8 cellular contexts compared by ENCODE assay signal in the genomic region with DNA sequence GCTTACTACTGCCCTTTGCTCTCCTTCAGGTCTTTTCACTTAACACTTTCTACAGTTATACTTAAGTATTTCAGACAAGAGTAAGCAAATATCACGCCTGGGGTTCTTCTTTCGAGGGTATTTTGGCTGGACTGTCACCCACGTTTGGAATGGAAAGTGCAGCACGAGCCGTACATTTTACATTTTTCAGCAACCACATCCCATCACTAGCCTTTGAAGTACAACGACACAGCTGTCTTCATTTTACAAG. TPM values are rescaled to one million over a fixed set of nuclear protein-coding genes. Genes with fewer than 3 reads are reported as not detected.
DNase-seq lines count a peak whose midpoint lies in the region; ATAC-seq and TF ChIP-seq lines count a peak whose summit lies in the region.

No MANE protein-coding gene starts in this region.

- CTCF ChIA-PET in HEK293T (lab: Yijun Ruan, JAX), result no interaction called here
- CTCF ChIA-PET in activated B cell treated with CpG ODN at 0.5 μM for 24 hours (lab: Charles Lee), result interaction anchor here (1.2 to 1.3 kb wide), 2 partner anchors 64 to 97 kb away, joined by 3 read pairs; no protein-coding TSS in a partner anchor

- peak overlapping the region; percentile 96 for H3K4me3 Mint-ChIP-seq in activated B cell treated with CpG ODN at 0.5 μM for 24 hours

- WGBS in hepatocyte (ENCODE audit: low lambda C conversion rate, missing lambda C conversion rate), result 0% methylated on average over 6 of the region's 6 CpGs
- 0 to 1% (median 0%) methylated on average over 6 of the region's 6 CpGs for WGBS in spleen, 5 donors

- H3K4me2 ChIP-seq in hepatocyte, result peak overlapping the region; percentile 69

- H3K36me3 ChIP-seq in hepatocyte (replicated peaks; ENCODE audit: insufficient read depth, low read depth) (no peaks in the 10 kb centered on the region), spleen (peaks cover 0 to 20% (median 0%) of the 10 kb centered on the region in 6 donors)

- ATAC-seq in activated B cell treated with CpG ODN at 0.5 μM for 24 hours (ENCODE audit: low read depth) (no peak), HG03432 (IDR thresholded peaks at IDR 0.05; ENCODE audit: unreplicated experiment) (no peak)

- H3K4me3 ChIP-seq in hepatocyte (peak overlapping the region; percentile 35), spleen (peak overlapping the region; percentile 62 to 88 (median 78))

- peaks cover 21% of the 10 kb centered on the region for H3K4me1 ChIP-seq in hepatocyte (ENCODE audit: insufficient read depth)
- H3K4me1 ChIP-seq in spleen, result peaks cover 12 to 52% (median 27%) of the 10 kb centered on the region in 6 donors

- H3K27me3 Mint-ChIP-seq in activated B cell treated with CpG ODN at 0.5 μM for 24 hours, result no peaks in the 10 kb centered on the region

- H3K79me2 ChIP-seq in hepatocyte, result peaks cover 40% of the 10 kb centered on the region

- H4K20me1 ChIP-seq in hepatocyte (ENCODE audit: insufficient read depth, poor library complexity, severe bottlenecking), result no peaks in the 10 kb centered on the region

- H3K36me3 Mint-ChIP-seq in activated B cell treated with CpG ODN at 0.5 μM for 24 hours (ENCODE audit: low read depth), result peaks cover 15% of the 10 kb centered on the region

- DNase-seq in HEK293T (ENCODE audit: extremely low spot score), result no peak
- DNase-seq in activated B cell treated with CpG ODN at 0.5 μM for 24 hours, result no peak
- no peak for DNase-seq in hepatocyte (ENCODE audit: low spot score)
- no peak for DNase-seq in spleen
- no peak for DNase-seq in NCI-H2227 treated with DMSO at 0.1 percent for 48 hours (lab: John Stamatoyannopoulos, UW)
- no peak for DNase-seq in activated CD8-positive, alpha-beta memory T cell treated with anti-CD3 and anti-CD28 coated beads, Interleukin-2, amount 50 U/mL, for 4 hours
- no peak for DNase-seq in NCI-H2196 (lab: John Stamatoyannopoulos, UW; ENCODE audit: unreplicated experiment)

- TF ChIP-seq CTCF in activated B cell treated with CpG ODN at 0.5 μM for 24 hours (IDR thresholded peaks at IDR 0.05) (no peak), hepatocyte (IDR thresholded peaks at IDR 0.05; ENCODE audit: poor library complexity) (no peak), spleen (IDR thresholded peaks at IDR 0.05 in 8 of 11, conservative IDR thresholded peaks at IDR 0.05 in 3 of 11) (no peak)

- no peaks in the 10 kb centered on the region for H3K27me3 ChIP-seq in hepatocyte
- no peaks in the 10 kb centered on the region for H3K27me3 ChIP-seq in spleen (replicated peaks in 1 of 7)

- intact Hi-C loops in activated B cell treated with CpG ODN at 0.5 μM for 24 hours (cut with micrococcal nuclease) (loop anchor here (1.0 to 10.0 kb wide), 13 partner anchors 63 to 1275 kb away; a partner anchor contains a TSS), spleen (cut with DNase I; ENCODE audit: low total_unique reads) (no loop called here)

- no peaks in the 10 kb centered on the region for H3K9me2 ChIP-seq in hepatocyte (replicated peaks; ENCODE audit: insufficient read depth)

- POLR2A ChIA-PET in HEK293T (lab: Yijun Ruan, JAX), result interaction anchor here (0.9 to 3.2 kb wide), 17 partner anchors 9 to 359 kb away, joined by 3 to 37 read pairs (median 5); a partner anchor contains a TSS
- POLR2A ChIA-PET in activated B cell treated with CpG ODN at 0.5 μM for 24 hours (lab: Charles Lee), result interaction anchor here (0.5 to 2.6 kb wide), 17 partner anchors 13 to 781 kb away, joined by 3 to 53 read pairs (median 4); a partner anchor contains a TSS

- peak overlapping the region; percentile 42 for H2AFZ ChIP-seq in hepatocyte

- no peaks in the 10 kb centered on the region for H3K9me3 Mint-ChIP-seq in activated B cell treated with CpG ODN at 0.5 μM for 24 hours

- peak overlapping the region; percentile 97 for H3K27ac Mint-ChIP-seq in activated B cell treated with CpG ODN at 0.5 μM for 24 hours

- H3K27ac ChIP-seq in hepatocyte (peak overlapping the region; percentile 97), spleen (peak overlapping the region; percentile 93 to 99 (median 98))

- H3K9me3 ChIP-seq in hepatocyte (ENCODE audit: low read depth), result no peaks in the 10 kb centered on the region
- H3K9me3 ChIP-seq in spleen, result no peaks in the 10 kb centered on the region

- H3K4me1 Mint-ChIP-seq in activated B cell treated with CpG ODN at 0.5 μM for 24 hours, result peaks cover 28% of the 10 kb centered on the region

- peak in 1 of 3 donors; percentile 41 for TF ChIP-seq POLR2A in spleen (IDR thresholded peaks at IDR 0.05)

TF ChIP-seq in HEK293T, 16 proteins besides CTCF, POLR2A, EP300 and RAD21:
- peak; percentile 54; the same call in 1 of the 2 replicates for TF ChIP-seq L3MBTL2 (conservative IDR thresholded peaks at IDR 0.05)
- TF ChIP-seq ZNF384 (IDR thresholded peaks at IDR 0.05), result no peak
- TF ChIP-seq NFRKB (IDR thresholded peaks at IDR 0.05), result no peak

RNA-seq across cellular contexts. Expression of a gene that starts 0.3 kb away (rescaled TPM):
- total RNA-seq in activated B cell treated with CpG ODN at 0.5 μM for 24 hours (23.5 and 27.4 TPM in 2 replicates), hepatocyte (69.4 and 100 TPM in 2 replicates), spleen (10 to 100 TPM; 25.2 to 47.0 (median 28.3) TPM)
- polyA plus RNA-seq in hepatocyte (132 and 153 TPM in 2 replicates), spleen (10 to 100 TPM; 17.5 to 24.2 (median 21.3) TPM)
